In genomic region chr1:151457911-151458882, GRCh38 we compare ENCODE assay signal across 8 cellular contexts.
A peak's percentile ranks its signal among the peaks of the same experiment; 100 is the strongest.
DNase-seq lines count a peak whose midpoint lies in the region; ATAC-seq and TF ChIP-seq lines count a peak whose summit lies in the region.

No MANE protein-coding gene starts in this region.

- ATAC-seq in HG03196 (IDR thresholded peaks at IDR 0.05; ENCODE audit: unreplicated experiment): peak; percentile 36
- no peak for ATAC-seq in HG03095 (IDR thresholded peaks at IDR 0.05; ENCODE audit: unreplicated experiment)

- H3K27ac ChIP-seq in cingulate gyrus (ENCODE audit: low read depth, low read length): peak overlapping the region; percentile 78

- H3K4me3 ChIP-seq in GM12865 (ENCODE audit: low read depth, low read length): peak overlapping the region; percentile 94

- TF ChIP-seq CTCF in GM12865 (IDR thresholded peaks at IDR 0.05; ENCODE audit: insufficient read depth, low read depth, low read length, missing control alignments): no peak

- peak; percentile 83 for DNase-seq in GM12865 (ENCODE audit: low read depth)
- DNase-seq in NCI-H345 treated with DMSO at 0.1 percent for 48 hours (lab: John Stamatoyannopoulos, UW; ENCODE audit: unreplicated experiment): peak; percentile 89
- DNase-seq in activated CD4-positive, alpha-beta T cell treated with anti-CD3 and anti-CD28 coated beads for 4 hours: peak; percentile 69 to 84
- DNase-seq in kidney tubule cell (ENCODE audit: low spot score): peak; percentile 78
- peak; percentile 73 for DNase-seq in stimulated activated CD4-positive, alpha-beta T cell treated with anti-CD3 and anti-CD28 coated beads, Interleukin-15, amount 100 ng/mL, for 24 hours
